ENCODE assay signal across 15 cellular contexts in genomic region chr21:36704281-36704957, GRCh38. TPM values are rescaled to one million over a fixed set of nuclear protein-coding genes. Genes with fewer than 3 reads are reported as not detected.
A peak's percentile ranks its signal among the peaks of the same experiment; 100 is the strongest.
DNase-seq lines count a peak whose midpoint lies in the region; ATAC-seq and TF ChIP-seq lines count a peak whose summit lies in the region.
"Had no signal": no experiment of that assay in that cellular context is flagged by ENCODE, and none has a peak within 500 bp of the region (broad histone marks: within the 10 kb centered on the region; RNA-seq: fewer than 3 reads in every experiment).

No MANE protein-coding gene starts in this region.

- no TSS peak for BruUV-seq in PC-3 (replicated peaks; lab: Mats Ljungman, UMichigan)

- H3K27me3 ChIP-seq in BLaER1 (peaks cover 100% of the 10 kb centered on the region), PC-3 (ENCODE audit: low read length) (no peaks in the 10 kb centered on the region)

- H3K9ac ChIP-seq in BLaER1 = no peak overlapping the region
- H3K9ac ChIP-seq in PC-3 (ENCODE audit: low read length) = no peak overlapping the region

- H3K27ac ChIP-seq in BLaER1 (no peak overlapping the region), PC-3 (ENCODE audit: low read length) (no peak overlapping the region)
- H3K27ac ChIP-seq: right lobe of liver had no signal

- H3K27me3 Mint-ChIP-seq in neural crest cell (ENCODE audit: low read depth) (peaks cover 98% of the 10 kb centered on the region), HFFc6 (ENCODE audit: insufficient read depth) (peaks cover 75% of the 10 kb centered on the region)

- H4K20me1 ChIP-seq in BLaER1 (peaks cover 100% of the 10 kb centered on the region), PC-3 (ENCODE audit: low read length) (peaks cover 79% of the 10 kb centered on the region)

- H3K9me3 Mint-ChIP-seq in neural crest cell (no peaks in the 10 kb centered on the region), HFFc6 (no peaks in the 10 kb centered on the region)

- ATAC-seq in GM18520 (IDR thresholded peaks at IDR 0.05; ENCODE audit: unreplicated experiment) = no peak
- ATAC-seq in PC-3 = no peak
- no peak for ATAC-seq in HG03439 (IDR thresholded peaks at IDR 0.05; ENCODE audit: unreplicated experiment)
- ATAC-seq: Panc1, right lobe of liver had no signal

- H3K79me2 ChIP-seq in PC-3 (ENCODE audit: low read length) = peaks cover 100% of the 10 kb centered on the region

- DNase-seq in GM20000 (ENCODE audit: low spot score) (peak; percentile 39), ecto neural progenitor cell (ENCODE audit: low spot score) (peak; percentile 60), neural crest cell (ENCODE audit: low read depth, low spot score) (no peak), PC-3 (no peak), HFFc6 (no peak)
- DNase-seq: amygdala, dermis blood vessel endothelial cell, foreskin fibroblast, GF-D8, substantia nigra had no signal

- H3K27ac Mint-ChIP-seq in neural crest cell (ENCODE audit: unreplicated experiment) (no peak overlapping the region), HFFc6 (no peak overlapping the region)

- H3K4me1 ChIP-seq in BLaER1 (peaks cover 27% of the 10 kb centered on the region), PC-3 (ENCODE audit: insufficient read depth, low read length) (peaks cover 13% of the 10 kb centered on the region)

- no peaks in the 10 kb centered on the region for H3F3A ChIP-seq in PC-3 (ENCODE audit: low read length, unreplicated experiment)

- H3K4me3 Mint-ChIP-seq in neural crest cell (peak overlapping the region; percentile 19), HFFc6 (no peak overlapping the region)

- H3K9me2 ChIP-seq in PC-3 (replicated peaks; ENCODE audit: low read length) = no peaks in the 10 kb centered on the region

- POLR2A ChIA-PET in PC-3 (lab: Charles Lee; ENCODE audit: unreplicated experiment) = no interaction called here

- H3K36me3 Mint-ChIP-seq in neural crest cell (ENCODE audit: low read depth) (no peaks in the 10 kb centered on the region), HFFc6 (ENCODE audit: low read depth) (no peaks in the 10 kb centered on the region)

- intact Hi-C loops in PC-3 (cut with micrococcal nuclease) = loop anchor here (5.0 kb wide), 1 partner anchor 223 kb away; no protein-coding TSS in a partner anchor

- H3K4me2 ChIP-seq in BLaER1 = peak overlapping the region; percentile 15; the same call in 1 of the 2 replicates
- no peak overlapping the region for H3K4me2 ChIP-seq in PC-3 (ENCODE audit: low read length)

- H2AFZ ChIP-seq in PC-3 (ENCODE audit: low read length) = no peak overlapping the region

- TF ChIP-seq CTCF in GM20000 (IDR thresholded peaks at IDR 0.05; ENCODE audit: extremely low read depth, missing control alignments) = no peak
- no peak for TF ChIP-seq CTCF in neural crest cell (conservative IDR thresholded peaks at IDR 0.05)
- no peak for TF ChIP-seq CTCF in PC-3 (conservative IDR thresholded peaks at IDR 0.05; ENCODE audit: low read depth, low read length)
- TF ChIP-seq CTCF in HFFc6 (IDR thresholded peaks at IDR 0.05) = no peak

- H3K36me3 ChIP-seq in BLaER1 = no peaks in the 10 kb centered on the region
- peaks cover 21% of the 10 kb centered on the region for H3K36me3 ChIP-seq in PC-3 (ENCODE audit: low read depth, low read length)
- H3K36me3 ChIP-seq: right lobe of liver had no signal

- CTCF ChIA-PET in PC-3 (lab: Charles Lee) = no interaction called here

- peaks cover 19% of the 10 kb centered on the region for H3K9me3 ChIP-seq in BLaER1
- no peaks in the 10 kb centered on the region for H3K9me3 ChIP-seq in PC-3 (ENCODE audit: low read length)
- H3K9me3 ChIP-seq: right lobe of liver had no signal

- peaks cover 17% of the 10 kb centered on the region for H3K4me1 Mint-ChIP-seq in neural crest cell
- H3K4me1 Mint-ChIP-seq in HFFc6 (ENCODE audit: low read depth) = peaks cover 19% of the 10 kb centered on the region

- no peak overlapping the region for H3K4me3 ChIP-seq in BLaER1
- H3K4me3 ChIP-seq in PC-3 (ENCODE audit: low read length) = no peak overlapping the region
- H3K4me3 ChIP-seq: right lobe of liver had no signal

RNA-seq across cellular contexts. Expression of gene SIM2, which starts 5.5 kb away (rescaled TPM):
- total RNA-seq in neural crest cell (not detected in 2 replicates), PC-3 (2014; rRNA removed) (71.2 and 104 TPM in 2 replicates)
- not detected for total RNA-seq in HFFc6 (2021; fragmentation: NEBNext Ultra II Directional; extraction: Animal tissue kit (Norgen Biotek cat#: 25700))
- total RNA-seq: right lobe of liver had no signal

Comparison
In these comparisons a context has a peak if more than half of its experiments do, and no peak if none do; other contexts are left out.
1. DNase-seq: peak in GM20000 (single experiment) and ecto neural progenitor cell (single experiment); none in neural crest cell (single experiment), PC-3 (single experiment) and HFFc6 (single experiment).
2. RNA of gene SIM2, which starts 5.5 kb away (total RNA-seq): 71.2 to 104 TPM in PC-3; not detected in neural crest cell and not detected in HFFc6; every median in the first group is over 10 times any median in the second.